Comparison of ENCODE assay signal across 11 cellular contexts in genomic region chr7:100582650-100583049, GRCh38. TPM values are rescaled to one million over a fixed set of nuclear protein-coding genes. Genes with fewer than 3 reads are reported as not detected.
DNase-seq lines count a peak whose midpoint lies in the region; ATAC-seq and TF ChIP-seq lines count a peak whose summit lies in the region.
"Had no signal": no experiment of that assay in that cellular context is flagged by ENCODE, and none has a peak within 500 bp of the region (broad histone marks: within the 10 kb centered on the region; RNA-seq: fewer than 3 reads in every experiment).

No MANE protein-coding gene starts in this region.

- no peaks in the 10 kb centered on the region for H3K27me3 ChIP-seq in HL-60 (ENCODE audit: insufficient read depth, poor library complexity, severe bottlenecking)
- H3K27me3 ChIP-seq in esophagus squamous epithelium: no peaks in the 10 kb centered on the region
- peaks cover 0 to 3% (median 0%) of the 10 kb centered on the region in 3 donors for H3K27me3 ChIP-seq in psoas muscle (ENCODE audit: insufficient read depth in 3 of 3, low read length in 2 of 3)
- H3K27me3 ChIP-seq in aorta (ENCODE audit: control insufficient read depth in 1 of 2, insufficient read depth in 2 of 2, low read length in 1 of 2): no peaks in the 10 kb centered on the region
- H3K27me3 ChIP-seq: adrenal gland had no signal

- no peak for TF ChIP-seq POLR2A in esophagus squamous epithelium (IDR thresholded peaks at IDR 0.05)

- TF ChIP-seq CTCF in HL-60 (IDR thresholded peaks at IDR 0.05; ENCODE audit: insufficient read depth, low read length) (no peak), VCaP (conservative IDR thresholded peaks at IDR 0.05) (no peak), esophagus squamous epithelium (IDR thresholded peaks at IDR 0.05) (no peak), psoas muscle (IDR thresholded peaks at IDR 0.05) (no peak)

- DNase-seq in HL-60 (ENCODE audit: low read depth in 1 of 2, low spot score in 1 of 2) (no peak), esophagus squamous epithelium (lab: John Stamatoyannopoulos, UW) (no peak), psoas muscle (no peak), aorta (no peak), germinal center (ENCODE audit: low spot score) (no peak), pons (ENCODE audit: low spot score) (no peak)
- DNase-seq: NCI-H526, T-helper 9 cell had no signal

- no peaks in the 10 kb centered on the region for H3K9me3 ChIP-seq in esophagus squamous epithelium
- no peaks in the 10 kb centered on the region for H3K9me3 ChIP-seq in psoas muscle
- H3K9me3 ChIP-seq in aorta (ENCODE audit: control insufficient read depth, low read length): no peaks in the 10 kb centered on the region
- H3K9me3 ChIP-seq: adrenal gland had no signal

- intact Hi-C loops in esophagus squamous epithelium (cut with DNase I) (no loop called here), psoas muscle (cut with DNase I) (no loop called here), aorta (cut with DNase I) (no loop called here)

- WGBS in esophagus squamous epithelium, 2 donors: 70 to 73% methylated on average over 10 to 11 of the region's 11 CpGs
- 77 to 82% (median 81%) methylated on average over 11 of the region's 11 CpGs for WGBS in psoas muscle, 3 donors
- WGBS in aorta, 2 donors: 76 to 83% methylated on average over 11 of the region's 11 CpGs

- H3K36me3 ChIP-seq in esophagus squamous epithelium (peaks cover 24 to 54% (median 38%) of the 10 kb centered on the region in 3 donors), psoas muscle (ENCODE audit: insufficient read depth in 1 of 2, low read depth in 1 of 2) (peaks cover 3 to 52% of the 10 kb centered on the region in 2 donors), aorta (ENCODE audit: control insufficient read depth in 1 of 2, insufficient read depth in 2 of 2, low read length in 1 of 2) (peaks cover 0 to 13% of the 10 kb centered on the region in 2 donors)

- H3K4me3 ChIP-seq in HL-60 (replicated peaks; ENCODE audit: insufficient read depth, low read length): peak overlapping the region; percentile 94
- H3K4me3 ChIP-seq in esophagus squamous epithelium: peak overlapping the region in 3 of 4 donors; percentile 6 to 93 (median 89)
- H3K4me3 ChIP-seq in psoas muscle: peak overlapping the region; percentile 100
- H3K4me3 ChIP-seq in aorta (ENCODE audit: low read length in 2 of 2): no peak overlapping the region

- H3K4me1 ChIP-seq in esophagus squamous epithelium (peaks cover 32 to 60% (median 39%) of the 10 kb centered on the region in 3 donors), psoas muscle (peaks cover 20% of the 10 kb centered on the region), aorta (ENCODE audit: control insufficient read depth in 1 of 2, insufficient read depth in 2 of 2, low read length in 2 of 2) (no peaks in the 10 kb centered on the region)

- H3K27ac ChIP-seq in HL-60 (replicated peaks) (peak overlapping the region; percentile 94), VCaP (peak overlapping the region; percentile 99), esophagus squamous epithelium (peak overlapping the region; percentile 94 to 99 (median 98)), psoas muscle (no peak overlapping the region), aorta (ENCODE audit: low read depth in 1 of 2, low read length in 2 of 2) (no peak overlapping the region)

- ATAC-seq in psoas muscle: no peak
- ATAC-seq in aorta (ENCODE audit: low FRiP score): no peak
- no peak for ATAC-seq in HG03469 (IDR thresholded peaks at IDR 0.05; ENCODE audit: unreplicated experiment)

RNA-seq across cellular contexts. Expression of gene LRCH4, which starts 3.3 kb away (rescaled TPM):
- total RNA-seq in esophagus squamous epithelium (10 to 100 TPM; 50.1 to 84.0 (median 70.4) TPM), psoas muscle (10 to 100 TPM; 32.5 to 41.5 (median 34.1) TPM), aorta (10 to 100 TPM; 39.1 to 56.0 TPM)
- polyA plus RNA-seq in psoas muscle (10 to 100 TPM; 16.7 to 35.2 (median 28.5) TPM), aorta (10 to 100 TPM; 26.3 to 68.2 TPM)

RNA-seq across cellular contexts. Expression of gene FBXO24, which starts 3.5 kb away (rescaled TPM):
- 1 to 10 TPM in 1 of 4 donors, under 1 TPM in 2, not detected in 1; 0.19 to 1.6 (median 0.29) TPM for total RNA-seq in esophagus squamous epithelium
- total RNA-seq in psoas muscle: 1 to 10 TPM in 1 of 4 donors, under 1 TPM in 3; 0.13 to 1.1 (median 0.31) TPM
- polyA plus RNA-seq in psoas muscle: under 1 TPM; 0.18 to 0.55 (median 0.23) TPM
- under 1 TPM in 1 of 2 donors, not detected in 1; 0.81 TPM for total RNA-seq in aorta
- 1 to 10 TPM in 1 of 2 donors, not detected in 1; 1.2 TPM for polyA plus RNA-seq in aorta

RNA-seq across cellular contexts. Expression of gene SAP25, which starts 8.9 kb away (rescaled TPM):
- total RNA-seq in esophagus squamous epithelium (1 to 10 TPM in 1 of 4 donors, under 1 TPM in 1, not detected in 2; 0.38 to 1.8 TPM), psoas muscle (1 to 10 TPM in 1 of 4 donors, under 1 TPM in 2, not detected in 1; 0.59 to 1.9 (median 0.59) TPM), aorta (1 to 10 TPM; 2.1 to 7.5 TPM)
- polyA plus RNA-seq in psoas muscle (under 1 TPM in 2 of 3 donors, not detected in 1; 0.21 to 0.40 TPM), aorta (1 to 10 TPM in 1 of 2 donors, under 1 TPM in 1; 0.75 to 9.9 TPM)

RNA-seq across cellular contexts. Expression of gene PCOLCE, which starts 19.5 kb away (rescaled TPM):
- 10 to 100 TPM in 2 of 4 donors, 1 to 10 TPM in 2; 4.6 to 23.8 (median 9.9) TPM for total RNA-seq in esophagus squamous epithelium
- 10 to 100 TPM in 2 of 4 donors, 1 to 10 TPM in 2; 6.2 to 16.9 (median 9.7) TPM for total RNA-seq in psoas muscle
- polyA plus RNA-seq in psoas muscle: 10 to 100 TPM in 1 of 3 donors, 1 to 10 TPM in 2; 4.2 to 11.5 (median 7.7) TPM
- total RNA-seq in aorta: 100 to 1,000 TPM in 1 of 2 donors, 10 to 100 TPM in 1; 75.1 to 277 TPM
- 100 to 1,000 TPM in 1 of 2 donors, 10 to 100 TPM in 1; 34.3 to 341 TPM for polyA plus RNA-seq in aorta

RNA-seq across cellular contexts. Expression of gene MOSPD3, which starts 29.7 kb away (rescaled TPM):
- total RNA-seq in esophagus squamous epithelium: 10 to 100 TPM in 3 of 4 donors, 1 to 10 TPM in 1; 7.6 to 22.4 (median 15.5) TPM
- total RNA-seq in psoas muscle: 1 to 10 TPM; 6.2 to 7.0 (median 6.4) TPM
- 10 to 100 TPM in 1 of 3 donors, 1 to 10 TPM in 2; 7.7 to 11.3 (median 7.9) TPM for polyA plus RNA-seq in psoas muscle
- 10 to 100 TPM; 15.1 to 19.1 TPM for total RNA-seq in aorta
- 10 to 100 TPM; 14.0 to 33.0 TPM for polyA plus RNA-seq in aorta

Comparison
In these comparisons a context has a peak if more than half of its experiments do, and no peak if none do; other contexts are left out.
1. H3K27ac ChIP-seq: peak in HL-60 (single experiment), VCaP (single experiment) and esophagus squamous epithelium (4 of 4); none in psoas muscle (single experiment) and aorta (0 of 2).
2. H3K4me3 ChIP-seq: peak in HL-60 (single experiment), esophagus squamous epithelium (3 of 4) and psoas muscle (single experiment); none in aorta (0 of 2).